In the genomic region with DNA sequence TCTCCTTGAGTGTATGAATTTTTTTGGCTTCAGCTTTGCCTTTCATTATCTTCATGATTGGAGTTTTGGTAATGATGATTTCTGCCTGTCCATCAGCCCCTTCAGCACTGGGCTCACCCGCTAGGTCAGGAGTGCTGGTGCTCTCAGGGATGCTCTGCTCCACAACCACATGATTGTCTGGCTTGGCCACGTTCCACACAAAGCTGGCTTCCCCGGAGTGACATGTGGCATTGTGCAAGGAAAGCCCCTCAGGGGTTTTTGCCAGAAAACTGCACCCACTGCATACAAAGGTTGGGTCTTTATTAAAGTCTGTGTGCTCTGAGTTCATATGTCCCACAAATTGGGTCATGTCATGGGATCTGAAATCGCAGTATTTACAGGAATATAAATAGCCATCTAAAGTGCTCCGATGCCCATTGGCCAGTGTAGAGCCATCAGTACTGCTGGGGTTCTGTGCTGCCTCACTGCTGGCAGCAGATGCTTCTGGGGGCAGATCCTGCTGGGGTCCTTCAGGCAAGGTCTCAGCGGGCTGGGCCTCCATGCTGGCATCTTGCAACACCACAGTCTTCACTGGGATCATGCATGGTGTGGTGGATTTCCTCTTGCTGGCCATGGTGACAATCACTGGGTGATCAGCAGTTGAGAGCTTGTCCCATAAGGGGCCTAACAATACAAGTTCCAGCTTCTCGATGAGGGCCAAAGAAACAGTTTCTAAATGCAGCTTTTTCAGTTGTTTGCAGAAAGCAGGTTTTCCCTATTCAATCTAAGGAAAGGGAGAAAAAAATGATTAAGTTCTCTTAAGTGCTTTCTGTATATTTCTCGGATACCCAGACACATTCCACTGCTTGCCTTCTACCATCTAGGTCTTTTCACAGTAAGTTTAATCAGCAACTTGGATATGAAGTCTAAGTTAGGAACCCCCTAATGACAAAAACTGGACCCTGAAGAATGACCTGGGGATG, we compare ENCODE assay signal across 16 cellular contexts.
"Had no signal": no experiment of that assay in that cellular context is flagged by ENCODE, and none has a peak within 500 bp of the region (broad histone marks: within the 10 kb centered on the region; RNA-seq: fewer than 3 reads in every experiment).

No MANE protein-coding gene starts in this region.

- DNase-seq: activated CD4-positive, alpha-beta T cell treated with anti-CD3 and anti-CD28 coated beads for 48 hours; activated CD8-positive, alpha-beta memory T cell treated with anti-CD3 and anti-CD28 coated beads, Interleukin-2, amount 50 U/mL, for 48 hours; activated CD8-positive, alpha-beta T cell treated with anti-CD3 and anti-CD28 coated beads, Interleukin-2, amount 10 ng/mL, durations not matched to agents 7 days and 5 days; activated naive CD4-positive, alpha-beta T cell; activated naive CD8-positive, alpha-beta T cell treated with anti-CD3 and anti-CD28 coated beads, Interleukin-2, amount 50 U/mL, for 24 hours; central memory CD4-positive, alpha-beta T cell; endodermal cell; left lung; retina; transverse colon had no signal

- H2AFZ ChIP-seq: neural progenitor cell had no signal

- H3K27me3 ChIP-seq: left lung, neural progenitor cell, transverse colon had no signal

- H3K9me3 ChIP-seq: left lung, transverse colon had no signal

- H3K4me3 ChIP-seq: left lung, neural progenitor cell, smooth muscle cell, transverse colon had no signal

- H3K9ac ChIP-seq: neural progenitor cell had no signal

- H3K36me3 Mint-ChIP-seq: WTC11 had no signal

- H3K4me2 ChIP-seq: neural progenitor cell, smooth muscle cell had no signal

- H3K27ac Mint-ChIP-seq: activated CD8-positive, alpha-beta T cell treated with anti-CD3 and anti-CD28 coated beads, Interleukin-2, amount 10 ng/mL, durations not matched to agents 7 days and 5 days; activated naive CD8-positive, alpha-beta T cell treated with anti-CD3 and anti-CD28 coated beads, Interleukin-2, amount 50 U/mL, for 24 hours; activated T-helper 1 cell treated with anti-CD3 and anti-CD28 coated beads, Interleukin-12 subunit alpha, Interleukin-12 subunit beta, Interleukin-2, Interleukin-4 antibody, amounts not matched to agents 30 ng/mL and 10 ng/mL and 1 ng/mL, durations not matched to agents 14 hours and 24 hours and 36 hours; endodermal cell; WTC11 had no signal

- H3K36me3 ChIP-seq: neural progenitor cell, transverse colon had no signal

- H3K4me1 Mint-ChIP-seq: activated naive CD8-positive, alpha-beta T cell treated with anti-CD3 and anti-CD28 coated beads, Interleukin-2, amount 50 U/mL, for 24 hours; neural progenitor cell had no signal

- H3K4me3 Mint-ChIP-seq: activated CD8-positive, alpha-beta T cell treated with anti-CD3 and anti-CD28 coated beads, Interleukin-2, amount 10 ng/mL, durations not matched to agents 7 days and 5 days; activated naive CD8-positive, alpha-beta T cell treated with anti-CD3 and anti-CD28 coated beads, Interleukin-2, amount 50 U/mL, for 24 hours; activated T-helper 1 cell treated with anti-CD3 and anti-CD28 coated beads, Interleukin-12 subunit alpha, Interleukin-12 subunit beta, Interleukin-2, Interleukin-4 antibody, amounts not matched to agents 30 ng/mL and 10 ng/mL and 1 ng/mL, durations not matched to agents 14 hours and 24 hours and 36 hours; endodermal cell; neural progenitor cell; WTC11 had no signal

- H3K27ac ChIP-seq: left lung, neural progenitor cell, transverse colon had no signal

- H3K9me3 Mint-ChIP-seq: activated naive CD8-positive, alpha-beta T cell treated with anti-CD3 and anti-CD28 coated beads, Interleukin-2, amount 50 U/mL, for 24 hours; activated T-helper 1 cell treated with anti-CD3 and anti-CD28 coated beads, Interleukin-12 subunit alpha, Interleukin-12 subunit beta, Interleukin-2, Interleukin-4 antibody, amounts not matched to agents 30 ng/mL and 10 ng/mL and 1 ng/mL, durations not matched to agents 14 hours and 24 hours and 36 hours; WTC11 had no signal

- ATAC-seq: activated CD8-positive, alpha-beta T cell treated with anti-CD3 and anti-CD28 coated beads, Interleukin-2, amount 10 ng/mL, durations not matched to agents 7 days and 5 days; activated naive CD8-positive, alpha-beta T cell treated with anti-CD3 and anti-CD28 coated beads, Interleukin-2, amount 50 U/mL, for 24 hours; esophagus mucosa; left lung; SK-N-SH treated with all-trans-retinoic acid at 6 μM for 48 hours; WTC11 had no signal

- H3K27me3 Mint-ChIP-seq: activated naive CD8-positive, alpha-beta T cell treated with anti-CD3 and anti-CD28 coated beads, Interleukin-2, amount 50 U/mL, for 24 hours had no signal

- H3K4me1 ChIP-seq: left lung, neural progenitor cell, transverse colon had no signal
